Comparison of ENCODE assay signal across 1 cellular context in the genomic region with DNA sequence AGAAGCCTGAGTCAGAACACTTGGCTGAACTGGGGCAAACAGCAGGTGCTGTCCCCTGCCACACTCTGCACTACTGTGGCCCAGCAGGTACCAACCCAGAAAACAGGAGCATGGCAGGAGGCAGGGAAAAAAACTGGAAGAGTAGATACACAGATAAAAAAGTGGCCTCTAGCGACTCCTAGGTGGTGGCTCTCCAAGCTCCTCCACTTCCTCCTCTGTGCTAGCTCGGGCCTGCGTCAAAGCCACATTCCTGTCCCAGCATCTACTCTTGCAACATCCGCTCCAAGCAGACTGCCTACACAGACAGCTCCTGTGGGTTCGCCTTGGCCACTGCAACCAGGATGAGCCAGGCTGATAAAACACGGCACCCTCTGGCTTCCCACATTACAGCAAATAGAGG.
A peak's percentile ranks its signal among the peaks of the same experiment; 100 is the strongest.
TF ChIP-seq lines count a peak whose summit lies in the region.

No MANE protein-coding gene starts in this region.

TF ChIP-seq in H1, 55 proteins besides CTCF, POLR2A, EP300 and RAD21:
- TF ChIP-seq RBBP5 (IDR thresholded peaks at IDR 0.05; ENCODE audit: borderline replicate concordance, low read depth, low read length) = no peak
- TF ChIP-seq, protein P1, sequence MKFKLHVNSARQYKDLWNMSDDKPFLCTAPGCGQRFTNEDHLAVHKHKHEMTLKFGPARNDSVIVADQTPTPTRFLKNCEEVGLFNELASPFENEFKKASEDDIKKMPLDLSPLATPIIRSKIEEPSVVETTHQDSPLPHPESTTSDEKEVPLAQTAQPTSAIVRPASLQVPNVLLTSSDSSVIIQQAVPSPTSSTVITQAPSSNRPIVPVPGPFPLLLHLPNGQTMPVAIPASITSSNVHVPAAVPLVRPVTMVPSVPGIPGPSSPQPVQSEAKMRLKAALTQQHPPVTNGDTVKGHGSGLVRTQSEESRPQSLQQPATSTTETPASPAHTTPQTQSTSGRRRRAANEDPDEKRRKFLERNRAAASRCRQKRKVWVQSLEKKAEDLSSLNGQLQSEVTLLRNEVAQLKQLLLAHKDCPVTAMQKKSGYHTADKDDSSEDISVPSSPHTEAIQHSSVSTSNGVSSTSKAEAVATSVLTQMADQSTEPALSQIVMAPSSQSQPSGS (IDR thresholded peaks at IDR 0.05; ENCODE audit: low read length) = no peak
- TF ChIP-seq YY1 (IDR thresholded peaks at IDR 0.05; ENCODE audit: low read depth, low read length) = peak; percentile 64
- no peak for TF ChIP-seq NANOG (IDR thresholded peaks at IDR 0.05; ENCODE audit: insufficient read depth, low read depth, low read length, poor library complexity, severe bottlenecking)
- TF ChIP-seq CEBPB (IDR thresholded peaks at IDR 0.05; ENCODE audit: low read depth, low read length) = peak; percentile 96
- TF ChIP-seq GTF2F1 (IDR thresholded peaks at IDR 0.05; ENCODE audit: borderline replicate concordance, low read depth, low read length) = no peak
- TF ChIP-seq TEAD4 (IDR thresholded peaks at IDR 0.05; ENCODE audit: low read depth, low read length) = peak; percentile 88
- TF ChIP-seq BCL11A (IDR thresholded peaks at IDR 0.05; ENCODE audit: low read depth in 2 of 2, low read length in 2 of 2) = no peak
- TF ChIP-seq ZNF274 (IDR thresholded peaks at IDR 0.05; ENCODE audit: borderline replicate concordance, extremely low read depth, low read length) = no peak
- 0 out of 4 replicates have a peak, but pooled peaks of 1 of the 2 experiments have one; percentile 8 for TF ChIP-seq HDAC2 (IDR thresholded peaks at IDR 0.05; ENCODE audit: borderline replicate concordance in 1 of 2, low read depth in 2 of 2, low read length in 2 of 2)
- no peak for TF ChIP-seq SP2 (IDR thresholded peaks at IDR 0.05; ENCODE audit: low read length)
